ENCODE assay signal across 9 cellular contexts in genomic region chr17:27323538-27324212, GRCh38. TPM values are rescaled to one million over a fixed set of nuclear protein-coding genes. Genes with fewer than 3 reads are reported as not detected.
DNase-seq lines count a peak whose midpoint lies in the region; ATAC-seq and TF ChIP-seq lines count a peak whose summit lies in the region.
"Had no signal": no experiment of that assay in that cellular context is flagged by ENCODE, and none has a peak within 500 bp of the region (broad histone marks: within the 10 kb centered on the region; RNA-seq: fewer than 3 reads in every experiment).

No MANE protein-coding gene starts in this region.

- peak; percentile 96 for ATAC-seq in mucosa of descending colon
- no peak for ATAC-seq in HG02678 (IDR thresholded peaks at IDR 0.05; ENCODE audit: unreplicated experiment)
- ATAC-seq in GM21737 (IDR thresholded peaks at IDR 0.05; ENCODE audit: unreplicated experiment) = no peak

- H3K36me3 ChIP-seq in mucosa of descending colon (ENCODE audit: low read depth) = no peaks in the 10 kb centered on the region

- TF ChIP-seq CTCF in CD14-positive monocyte (IDR thresholded peaks at IDR 0.05) (no peak), endothelial cell (IDR thresholded peaks at IDR 0.05; ENCODE audit: unreplicated experiment) (no peak), mucosa of descending colon (IDR thresholded peaks at IDR 0.05) (no peak)

- peak overlapping the region in 6 of 7 donors; percentile 49 to 86 (median 78) for H3K27ac Mint-ChIP-seq in CD14-positive monocyte
- H3K27ac Mint-ChIP-seq in endothelial cell (ENCODE audit: unreplicated experiment) = peak overlapping the region; percentile 82
- H3K27ac Mint-ChIP-seq: activated CD4-positive, alpha-beta memory T cell treated with anti-CD3 and anti-CD28 coated beads for 36 hours had no signal

- no peak for DNase-seq in CD14-positive monocyte (ENCODE audit: low spot score)
- DNase-seq in NCI-H2029 (lab: John Stamatoyannopoulos, UW) = peak; percentile 78
- no peak for DNase-seq in endothelial cell (ENCODE audit: low spot score)
- peak; percentile 89 to 92 (median 89) for DNase-seq in mucosa of descending colon
- no peak for DNase-seq in D341Med (ENCODE audit: low spot score)
- DNase-seq in AML-193 (lab: John Stamatoyannopoulos, UW) = no peak
- DNase-seq: activated CD4-positive, alpha-beta memory T cell treated with anti-CD3 and anti-CD28 coated beads for 36 hours had no signal

- H3K27me3 Mint-ChIP-seq in CD14-positive monocyte (ENCODE audit: low read depth in 3 of 3) (no peaks in the 10 kb centered on the region), endothelial cell (ENCODE audit: unreplicated experiment) (peaks cover 12% of the 10 kb centered on the region)
- H3K27me3 Mint-ChIP-seq: activated CD4-positive, alpha-beta memory T cell treated with anti-CD3 and anti-CD28 coated beads for 36 hours had no signal

- no peaks in the 10 kb centered on the region for H3K9me3 Mint-ChIP-seq in CD14-positive monocyte
- no peaks in the 10 kb centered on the region for H3K9me3 Mint-ChIP-seq in endothelial cell (ENCODE audit: unreplicated experiment)
- H3K9me3 Mint-ChIP-seq: activated CD4-positive, alpha-beta memory T cell treated with anti-CD3 and anti-CD28 coated beads for 36 hours had no signal

- H3K4me1 ChIP-seq in mucosa of descending colon (ENCODE audit: low read depth) = peaks cover 40% of the 10 kb centered on the region

- no peaks in the 10 kb centered on the region for H3K9me3 ChIP-seq in mucosa of descending colon

- H3K4me3 ChIP-seq in mucosa of descending colon = no peak overlapping the region

- H3K36me3 Mint-ChIP-seq in CD14-positive monocyte (peaks cover 11% of the 10 kb centered on the region in 2 donors), endothelial cell (ENCODE audit: low read depth, unreplicated experiment) (peaks cover 9% of the 10 kb centered on the region)

- intact Hi-C loops in CD14-positive monocyte (cut with micrococcal nuclease) = no loop called here
- intact Hi-C loops in mucosa of descending colon (cut with DNase I, micrococcal nuclease) = no loop called here

- H3K4me3 Mint-ChIP-seq in CD14-positive monocyte (no peak overlapping the region), endothelial cell (ENCODE audit: unreplicated experiment) (no peak overlapping the region)
- H3K4me3 Mint-ChIP-seq: activated CD4-positive, alpha-beta memory T cell treated with anti-CD3 and anti-CD28 coated beads for 36 hours had no signal

- H3K4me1 Mint-ChIP-seq in CD14-positive monocyte (peaks cover 34% of the 10 kb centered on the region), endothelial cell (ENCODE audit: unreplicated experiment) (peaks cover 13% of the 10 kb centered on the region)

RNA-seq across cellular contexts. Expression of gene WSB1, which starts 29.8 kb away (rescaled TPM):
- polyA plus RNA-seq in CD14-positive monocyte = 100 to 1,000 TPM; 220 to 368 TPM
- total RNA-seq in endothelial cell (ENCODE audit: unreplicated experiment) (443 TPM), mucosa of descending colon (100 to 1,000 TPM; 115 to 149 (median 137) TPM)

Comparison
In these comparisons a context has a peak if more than half of its experiments do, and no peak if none do; other contexts are left out.
1. DNase-seq: peak in NCI-H2029 (single experiment) and mucosa of descending colon (3 of 3); none in CD14-positive monocyte (single experiment), endothelial cell (single experiment), D341Med (single experiment) and AML-193 (0 of 2).